In the genomic region with DNA sequence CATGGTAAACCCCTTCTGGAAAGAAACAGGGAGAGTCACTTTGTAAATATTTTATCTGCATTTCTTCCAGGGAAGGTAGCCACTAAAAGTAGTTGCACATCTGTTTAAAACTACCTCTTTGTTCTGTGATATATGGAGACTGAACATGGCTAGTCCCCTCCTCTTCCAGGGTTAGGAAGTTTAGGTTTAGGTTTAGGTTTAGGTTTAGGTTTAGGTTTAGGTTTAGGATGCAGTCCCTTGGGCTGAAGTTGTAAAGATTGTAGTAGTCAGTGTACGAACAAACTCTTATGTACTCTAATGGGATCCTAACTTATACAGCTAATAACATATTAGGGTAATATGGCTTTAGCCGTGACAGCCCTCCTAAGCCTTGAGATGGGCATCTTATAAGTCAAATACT, we compare ENCODE assay signal across 25 cellular contexts.
DNase-seq lines count a peak whose midpoint lies in the region; ATAC-seq, FAIRE-seq and TF ChIP-seq lines count a peak whose summit lies in the region.
"Had no signal": no experiment of that assay in that cellular context is flagged by ENCODE, and none has a peak within 500 bp of the region (broad histone marks: within the 10 kb centered on the region; RNA-seq: fewer than 3 reads in every experiment).

No MANE protein-coding gene starts in this region.

- ATAC-seq in stimulated activated naive B cell treated with anti-CD40 and anti-IgM and Interleukin-4, amounts not matched to agents 10 μg/mL and 1 μg/mL and 100 μg/mL, for 72 hours (replicated peaks) = no peak
- ATAC-seq: GM12878 had no signal

- no peaks in the 10 kb centered on the region for H3K4me1 Mint-ChIP-seq in stimulated activated naive B cell treated with anti-CD40 and anti-IgM and Interleukin-4, amounts not matched to agents 10 μg/mL and 1 μg/mL and 100 μg/mL, for 72 hours
- H3K4me1 Mint-ChIP-seq: CD14-positive monocyte; CD4-positive, alpha-beta memory T cell; CD4-positive, CD25-positive, alpha-beta regulatory T cell; CD8-positive, alpha-beta memory T cell had no signal

- peaks cover 0 to 1% of the 10 kb centered on the region in 2 donors for H3K9me3 Mint-ChIP-seq in stimulated activated naive B cell treated with anti-CD40 and anti-IgM and Interleukin-4, amounts not matched to agents 10 μg/mL and 1 μg/mL and 100 μg/mL, for 72 hours

- no peaks in the 10 kb centered on the region for H3K27me3 Mint-ChIP-seq in stimulated activated naive B cell treated with anti-CD40 and anti-IgM and Interleukin-4, amounts not matched to agents 10 μg/mL and 1 μg/mL and 100 μg/mL, for 72 hours
- H3K27me3 Mint-ChIP-seq: CD4-positive, alpha-beta memory T cell; CD4-positive, CD25-positive, alpha-beta regulatory T cell; CD8-positive, alpha-beta memory T cell had no signal

- FAIRE-seq in H54 (lab: Jason Lieb, UNC) = peak; percentile 15
- FAIRE-seq: A204.1, GM12878, GM12892, GM18507 had no signal

- H3K4me3 Mint-ChIP-seq in stimulated activated naive B cell treated with anti-CD40 and anti-IgM and Interleukin-4, amounts not matched to agents 10 μg/mL and 1 μg/mL and 100 μg/mL, for 72 hours = no peak overlapping the region
- H3K4me3 Mint-ChIP-seq: CD14-positive monocyte; CD4-positive, alpha-beta memory T cell; CD4-positive, CD25-positive, alpha-beta regulatory T cell; CD8-positive, alpha-beta memory T cell had no signal

- no peaks in the 10 kb centered on the region for H3K36me3 Mint-ChIP-seq in stimulated activated naive B cell treated with anti-CD40 and anti-IgM and Interleukin-4, amounts not matched to agents 10 μg/mL and 1 μg/mL and 100 μg/mL, for 72 hours
- H3K36me3 Mint-ChIP-seq: CD14-positive monocyte; CD4-positive, alpha-beta memory T cell; CD4-positive, CD25-positive, alpha-beta regulatory T cell; CD8-positive, alpha-beta memory T cell had no signal

- DNase-seq in H54 (ENCODE audit: insufficient read length, low spot score) = no peak
- DNase-seq in NCI-H69 (lab: John Stamatoyannopoulos, UW) = peak; percentile 13
- no peak for DNase-seq in stimulated activated naive B cell treated with anti-CD40 and anti-IgM and Interleukin-4, amounts not matched to agents 10 μg/mL and 1 μg/mL and 100 μg/mL, for 72 hours
- DNase-seq in stimulated activated CD4-positive, alpha-beta T cell treated with anti-CD3 and anti-CD28 coated beads, Interleukin-4, amount 100 ng/mL, for 4 hours = no peak
- DNase-seq in cerebellum (ENCODE audit: low spot score) = no peak
- DNase-seq: 8988T; ACHN; BE2C; C1 segment of cervical spinal cord; CD4-positive, alpha-beta memory T cell; CD4-positive, CD25-positive, alpha-beta regulatory T cell; CD8-positive, alpha-beta memory T cell; COR-L47; DMS 273 treated with DMSO at 0.1 percent for 48 hours; DMS153; DMS53; DMS79; DND-41; EL; GDM1 had no signal

- peak overlapping the region; percentile 37 for H3K27ac Mint-ChIP-seq in stimulated activated naive B cell treated with anti-CD40 and anti-IgM and Interleukin-4, amounts not matched to agents 10 μg/mL and 1 μg/mL and 100 μg/mL, for 72 hours
- H3K27ac Mint-ChIP-seq: CD14-positive monocyte; CD4-positive, alpha-beta memory T cell; CD4-positive, CD25-positive, alpha-beta regulatory T cell; CD8-positive, alpha-beta memory T cell had no signal

- TF ChIP-seq POLR2A in H54 (IDR thresholded peaks at IDR 0.05; ENCODE audit: low read depth, low read length) = no peak
